33 cellular contexts compared by ENCODE assay signal in genomic region chr11:10201343-10201742, GRCh38.
"Had no signal": no experiment of that assay in that cellular context is flagged by ENCODE, and none has a peak within 500 bp of the region (broad histone marks: within the 10 kb centered on the region; RNA-seq: fewer than 3 reads in every experiment).

No MANE protein-coding gene starts in this region.

- H3K27me3 ChIP-seq: breast epithelium, esophagus squamous epithelium, gastroesophageal sphincter, hepatocyte, uterus had no signal

- H2AFZ ChIP-seq: hepatocyte had no signal

- H3K4me2 ChIP-seq: hepatocyte, smooth muscle cell had no signal

- FAIRE-seq: astrocyte, colon, endometrium, keratinocyte had no signal

- H3K9me3 ChIP-seq: uterus had no signal

- H3K36me3 ChIP-seq: breast epithelium, esophagus squamous epithelium, gastroesophageal sphincter, uterus had no signal

- DNase-seq: activated B cell treated with CpG ODN at 0.5 μM for 24 hours; activated CD4-positive, alpha-beta T cell treated with anti-CD3 and anti-CD28 coated beads, Interleukin-2, amount 50 U/mL, for 1 hour; activated CD8-positive, alpha-beta T cell treated with anti-CD3 and anti-CD28 coated beads for 36 hours; activated gamma-delta T cell treated with Interleukin-2 at 50 U/mL for 16 hours; activated naive CD4-positive, alpha-beta T cell treated with anti-CD3 and anti-CD28 coated beads, Interleukin-2, amount 50 U/mL, for 16 hours; activated T-cell treated with anti-CD3 and anti-CD28 coated beads, Interleukin-2, amount 50 U/mL, for 4 hours; amniotic stem cell; central memory CD4-positive, alpha-beta T cell; dermis blood vessel endothelial cell; effector CD4-positive, alpha-beta T cell; esophagus squamous epithelium; left cardiac atrium; left ventricle myocardium superior; mucosa of descending colon; stimulated activated CD4-positive, alpha-beta T cell treated with anti-CD3 and anti-CD28 coated beads, Interleukin-1b, Interleukin-23, amount 100 ng/mL, for 48 hours; stimulated activated CD4-positive, alpha-beta T cell treated with anti-CD3 and anti-CD28 coated beads, Interleukin-4, amount 100 ng/mL, for 4 hours; stimulated activated CD8-positive, alpha-beta memory T cell treated with anti-CD3 and anti-CD28 coated beads, Interleukin-4, amount 100 ng/mL, for 48 hours; stimulated activated naive CD8-positive, alpha-beta T cell treated with anti-CD3 and anti-CD28 coated beads, Interleukin-15, amount 100 ng/mL, for 72 hours; substantia nigra; uterus had no signal

- ATAC-seq: activated CD8-positive, alpha-beta T cell treated with anti-CD3 and anti-CD28 coated beads for 36 hours; activated T-cell treated with anti-CD3 and anti-CD28 coated beads, Interleukin-2, amount 50 U/mL, for 4 hours; activated T-helper 17 cell treated with anti-CD3 and anti-CD28 coated beads, Interleukin-2, amount 50 U/mL, for 72 hours; gastroesophageal sphincter; left cardiac atrium; left ventricle myocardium superior; mucosa of descending colon; natural killer cell treated with Interleukin-12 subunit alpha and Interleukin-12 subunit beta and Interleukin-15 and Interleukin-18, amount 100 ng/mL, for 72 hours; sciatic nerve; stimulated activated memory B cell treated with anti-CD40 and anti-IgM and Interleukin-4, amounts not matched to agents 10 μg/mL and 1 μg/mL and 100 μg/mL, for 72 hours; stimulated activated naive CD8-positive, alpha-beta T cell treated with anti-CD3 and anti-CD28 coated beads, Interleukin-15, amount 100 ng/mL, for 72 hours had no signal

- H3K4me3 ChIP-seq: breast epithelium, esophagus squamous epithelium, gastroesophageal sphincter, hepatocyte, mucosa of descending colon, smooth muscle cell, uterus had no signal

- H3K27ac ChIP-seq: breast epithelium, epithelial cell of prostate, esophagus squamous epithelium, gastroesophageal sphincter, hepatocyte, uterus had no signal

- H3K4me1 ChIP-seq: breast epithelium, esophagus squamous epithelium, gastroesophageal sphincter, uterus had no signal
